8 cellular contexts compared by ENCODE assay signal in the genomic region with DNA sequence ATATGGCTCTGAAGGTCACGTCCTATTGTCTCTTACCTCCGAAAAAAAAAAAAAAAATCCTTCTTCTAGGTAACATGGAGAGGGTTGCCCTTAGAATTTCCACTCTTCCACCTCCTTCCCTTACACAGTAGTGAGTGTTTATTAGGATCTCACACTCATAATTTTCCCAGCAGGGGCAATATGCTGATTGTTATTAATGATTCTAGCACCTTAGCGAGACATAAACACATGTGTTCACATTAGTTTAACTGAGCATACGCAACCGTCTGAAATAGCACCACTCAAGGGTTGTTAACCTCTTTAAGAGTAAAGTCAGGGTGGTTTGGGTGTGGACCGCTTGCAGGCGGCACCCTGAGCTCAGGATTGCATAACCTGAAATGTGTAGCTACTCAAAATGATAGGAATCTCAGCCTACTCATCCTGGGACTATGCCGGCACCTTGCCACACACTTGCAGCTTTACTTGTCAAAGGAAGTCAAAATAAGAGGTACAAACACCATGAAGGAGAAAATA. TPM values are rescaled to one million over a fixed set of nuclear protein-coding genes. Genes with fewer than 3 reads are reported as not detected.
DNase-seq lines count a peak whose midpoint lies in the region; ATAC-seq and TF ChIP-seq lines count a peak whose summit lies in the region.

No MANE protein-coding gene starts in this region.

- H3K4me1 ChIP-seq in DOHH2 (ENCODE audit: control insufficient read depth, low read length) (peaks cover 42% of the 10 kb centered on the region), colonic mucosa (no peaks in the 10 kb centered on the region), transverse colon (peaks cover 0 to 56% (median 32%) of the 10 kb centered on the region in 4 donors)

- H3K27ac ChIP-seq in DOHH2 (ENCODE audit: low read depth, low read length) (no peak overlapping the region), colonic mucosa (peak overlapping the region; percentile 73), transverse colon (peak overlapping the region; percentile 80 to 93 (median 92))

- TF ChIP-seq CTCF in DOHH2 (IDR thresholded peaks at IDR 0.05; ENCODE audit: low read depth, low read length, poor library complexity, severe bottlenecking), result no peak
- no peak for TF ChIP-seq CTCF in colonic mucosa (IDR thresholded peaks at IDR 0.05)
- TF ChIP-seq CTCF in transverse colon (IDR thresholded peaks at IDR 0.05), result no peak

- WGBS in transverse colon (ENCODE audit: low coverage in 1 of 2), 2 donors, result 32 to 44% methylated on average over 5 to 8 of the region's 8 CpGs

- H3K36me3 ChIP-seq in DOHH2 (ENCODE audit: control insufficient read depth, low read length), result no peaks in the 10 kb centered on the region
- H3K36me3 ChIP-seq in colonic mucosa, result no peaks in the 10 kb centered on the region
- peaks cover 0 to 6% (median 0%) of the 10 kb centered on the region in 4 donors for H3K36me3 ChIP-seq in transverse colon

- 0 out of 2 replicates have a peak, but pooled peaks cover 4% of the 10 kb centered on the region for H4K20me1 ChIP-seq in DOHH2 (ENCODE audit: control insufficient read depth, insufficient read depth, low read depth, low read length)

- intact Hi-C loops in colonic mucosa (cut with DNase I) (no loop called here), transverse colon (cut with DNase I; ENCODE audit: low total_unique reads) (no loop called here)

- no peaks in the 10 kb centered on the region for H3K79me2 ChIP-seq in DOHH2 (ENCODE audit: control insufficient read depth, low read length)

- H3F3A ChIP-seq in DOHH2 (ENCODE audit: control insufficient read depth, insufficient read depth), result peaks cover 14% of the 10 kb centered on the region

- TF ChIP-seq EP300 in transverse colon (IDR thresholded peaks at IDR 0.05; ENCODE audit: low read depth), result no peak

- peak overlapping the region; percentile 84 to 96 for H3K9ac ChIP-seq in colonic mucosa (ENCODE audit: low read depth in 2 of 2, low read length in 2 of 2)

- peak; percentile 66 for TF ChIP-seq POLR2A in transverse colon (IDR thresholded peaks at IDR 0.05)

- H3K4me3 ChIP-seq in DOHH2 (ENCODE audit: low read length), result peak overlapping the region; percentile 18; the same call in 1 of the 2 replicates
- H3K4me3 ChIP-seq in colonic mucosa, result peak overlapping the region; percentile 67
- H3K4me3 ChIP-seq in transverse colon, result peak overlapping the region in 3 of 4 donors; percentile 59 to 81 (median 73)

- ATAC-seq in GM18520 (IDR thresholded peaks at IDR 0.05; ENCODE audit: unreplicated experiment), result no peak

- H3K9me3 ChIP-seq in DOHH2 (ENCODE audit: control insufficient read depth, insufficient read depth, low read length) (no peaks in the 10 kb centered on the region), colonic mucosa (no peaks in the 10 kb centered on the region), transverse colon (no peaks in the 10 kb centered on the region)

- DNase-seq in NCI-H146 treated with DMSO at 0.1 percent for 48 hours (lab: John Stamatoyannopoulos, UW; ENCODE audit: unreplicated experiment) (peak; percentile 27), colonic mucosa (peak; percentile 71), medulla oblongata (ENCODE audit: extremely low spot score) (peak; percentile 38), transverse colon (peak; percentile 74), NCI-H345 treated with DMSO at 0.1 percent for 48 hours (lab: John Stamatoyannopoulos, UW; ENCODE audit: unreplicated experiment) (no peak), NCI-H1092 (lab: John Stamatoyannopoulos, UW) (no peak)

- peaks cover 29% of the 10 kb centered on the region for H3K27me3 ChIP-seq in DOHH2 (ENCODE audit: control insufficient read depth, low read length)
- no peaks in the 10 kb centered on the region for H3K27me3 ChIP-seq in colonic mucosa
- no peaks in the 10 kb centered on the region for H3K27me3 ChIP-seq in transverse colon

- H3K9me2 ChIP-seq in DOHH2 (replicated peaks; ENCODE audit: control insufficient read depth, low read length), result no peaks in the 10 kb centered on the region

- H3K4me2 ChIP-seq in DOHH2 (ENCODE audit: low read length), result peak overlapping the region; percentile 88

- in situ Hi-C loops in transverse colon (cut with MboI; ENCODE audit: low pct_ligation_motif_present in 1 of 4, low pct_unique_long_range_greater_than_20kb in 1 of 4, low sequenced_read_pairs in 3 of 4), result no loop called here

RNA-seq across cellular contexts. Expression of a gene that starts 52.2 kb away (rescaled TPM):
- total RNA-seq in colonic mucosa, result 1 to 10 TPM; 4.4 to 7.9 TPM
- total RNA-seq in transverse colon, result 10 to 100 TPM; 10.9 to 24.3 (median 13.1) TPM

RNA-seq across cellular contexts. Expression of a gene that starts 52.3 kb away (rescaled TPM):
- 10 to 100 TPM; 37.3 to 42.8 TPM for total RNA-seq in colonic mucosa
- total RNA-seq in transverse colon, result 10 to 100 TPM in 2 of 4 donors, 1 to 10 TPM in 2; 1.8 to 17.8 (median 9.1) TPM

Comparison
In these comparisons a context has a peak if more than half of its experiments do, and no peak if none do; other contexts are left out.
1. H3K4me3 ChIP-seq: peak in every context shown above with its lines; median percentile 73 in transverse colon; 67 in colonic mucosa; 18 in DOHH2.
2. DNase-seq: peak in NCI-H146 treated with DMSO at 0.1 percent for 48 hours (single experiment), colonic mucosa (single experiment), medulla oblongata (single experiment) and transverse colon (single experiment); none in NCI-H345 treated with DMSO at 0.1 percent for 48 hours (single experiment) and NCI-H1092 (single experiment).